ENCODE assay signal across 15 cellular contexts in genomic region chr1:24045766-24046165, GRCh38.
A peak's percentile ranks its signal among the peaks of the same experiment; 100 is the strongest.
DNase-seq lines count a peak whose midpoint lies in the region; ATAC-seq and TF ChIP-seq lines count a peak whose summit lies in the region.
"Had no signal": no experiment of that assay in that cellular context is flagged by ENCODE, and none has a peak within 500 bp of the region (broad histone marks: within the 10 kb centered on the region; RNA-seq: fewer than 3 reads in every experiment).

No MANE protein-coding gene starts in this region.

- H3K4me3 ChIP-seq in BJ (ENCODE audit: low read depth, low read length) (no peak overlapping the region), RWPE2 (ENCODE audit: severe bottlenecking) (no peak overlapping the region), fibroblast of the aortic adventitia (ENCODE audit: low read depth, low read length) (no peak overlapping the region)
- H3K4me3 ChIP-seq: BLaER1 treated with 17β-estradiol and CSF1 and Interleukin-3, amounts not matched to agents 10 nM and 100 nM; SJCRH30 had no signal

- H3K9me3 ChIP-seq in RWPE2 (ENCODE audit: severe bottlenecking): no peaks in the 10 kb centered on the region
- H3K9me3 ChIP-seq: BLaER1 treated with 17β-estradiol and CSF1 and Interleukin-3, amounts not matched to agents 10 nM and 100 nM; SJCRH30 had no signal

- intact Hi-C loops in sciatic nerve (cut with DNase I): no loop called here

- DNase-seq in BJ (ENCODE audit: low read depth) (peak; percentile 7), RWPE2 (ENCODE audit: low spot score) (no peak), fibroblast of the aortic adventitia (ENCODE audit: low read depth) (peak; percentile 69), sciatic nerve (ENCODE audit: low spot score) (no peak), activated gamma-delta T cell (lab: John Stamatoyannopoulos, UW) (no peak), DMS114 treated with DMSO at 0.1 percent for 48 hours (lab: John Stamatoyannopoulos, UW; ENCODE audit: unreplicated experiment) (no peak), NCI-H1694 treated with DMSO at 0.1 percent for 48 hours (lab: John Stamatoyannopoulos, UW) (no peak), GM10248 (ENCODE audit: extremely low spot score) (no peak)
- DNase-seq: activated CD8-positive, alpha-beta memory T cell treated with anti-CD3 and anti-CD28 coated beads, Interleukin-2, amount 10 ng/mL, durations not matched to agents 7 days and 5 days; activated naive CD4-positive, alpha-beta T cell; KBM-7; NCI-H1930; NCI-H774 had no signal

- peaks cover 25% of the 10 kb centered on the region for H3K4me1 ChIP-seq in RWPE2 (ENCODE audit: insufficient read depth, poor library complexity, severe bottlenecking)

- TF ChIP-seq CTCF in BJ (IDR thresholded peaks at IDR 0.05; ENCODE audit: insufficient read depth, low read depth, low read length): no peak
- TF ChIP-seq CTCF in RWPE2 (IDR thresholded peaks at IDR 0.05; ENCODE audit: poor library complexity, severe bottlenecking): no peak
- no peak for TF ChIP-seq CTCF in fibroblast of the aortic adventitia (IDR thresholded peaks at IDR 0.05; ENCODE audit: insufficient read depth, low read length)
- TF ChIP-seq CTCF in GM10248 (IDR thresholded peaks at IDR 0.05; ENCODE audit: control extremely low read depth, extremely low read depth, low read depth, missing control alignments): no peak

- H3K36me3 ChIP-seq in BJ (ENCODE audit: control insufficient read depth, insufficient read depth, low read length) (no peaks in the 10 kb centered on the region), RWPE2 (ENCODE audit: low read depth) (no peaks in the 10 kb centered on the region)
- H3K36me3 ChIP-seq: BLaER1 treated with 17β-estradiol and CSF1 and Interleukin-3, amounts not matched to agents 10 nM and 100 nM; SJCRH30 had no signal

- CTCF ChIA-PET in BJ (lab: Yijun Ruan, JAX) (interaction anchor here (1.0 to 1.6 kb wide), 4 partner anchors 9 to 236 kb away, joined by 3 to 5 read pairs (median 4); no protein-coding TSS in a partner anchor), GM10248 (lab: Yijun Ruan, JAX) (interaction anchor here (1.1 to 1.8 kb wide), 2 partner anchors 14 to 235 kb away, joined by 3 to 6 read pairs; no protein-coding TSS in a partner anchor)

- H3K27me3 ChIP-seq in BJ (ENCODE audit: control insufficient read depth, insufficient read depth, low read length) (no peaks in the 10 kb centered on the region), RWPE2 (ENCODE audit: insufficient read depth, poor library complexity, severe bottlenecking) (no peaks in the 10 kb centered on the region)
- H3K27me3 ChIP-seq: BLaER1 treated with 17β-estradiol and CSF1 and Interleukin-3, amounts not matched to agents 10 nM and 100 nM; SJCRH30 had no signal

- POLR2A ChIA-PET in BJ (lab: Charles Lee) (no interaction called here), GM10248 (lab: Yijun Ruan, JAX) (no interaction called here)

- ATAC-seq in RWPE2 (ENCODE audit: low read depth) (no peak), sciatic nerve (peak; percentile 65)
- ATAC-seq: activated CD8-positive, alpha-beta memory T cell treated with anti-CD3 and anti-CD28 coated beads, Interleukin-2, amount 10 ng/mL, durations not matched to agents 7 days and 5 days had no signal

- H3K27ac ChIP-seq in RWPE2 (ENCODE audit: poor library complexity, severe bottlenecking): peak overlapping the region; percentile 67
- H3K27ac ChIP-seq: BLaER1 treated with 17β-estradiol and CSF1 and Interleukin-3, amounts not matched to agents 10 nM and 100 nM; SJCRH30 had no signal

Comparison
In these comparisons a context has a peak if more than half of its experiments do, and no peak if none do; other contexts are left out.
1. DNase-seq: peak in BJ (single experiment) and fibroblast of the aortic adventitia (single experiment); none in RWPE2 (single experiment), sciatic nerve (single experiment), activated gamma-delta T cell (single experiment), DMS114 treated with DMSO at 0.1 percent for 48 hours (single experiment), NCI-H1694 treated with DMSO at 0.1 percent for 48 hours (single experiment) and GM10248 (single experiment).